ENCODE assay signal across 8 cellular contexts in genomic region chr6:154039231-154039842, GRCh38. TPM values are rescaled to one million over a fixed set of nuclear protein-coding genes. Genes with fewer than 3 reads are reported as not detected.
DNase-seq lines count a peak whose midpoint lies in the region; ATAC-seq, FAIRE-seq and TF ChIP-seq lines count a peak whose summit lies in the region.

TSS of gene OPRM1 (plus strand) at chr6:154039240. CDS start at chr6:154039545, 305 bp downstream.

- WGBS in K562 (ENCODE audit: insufficient coverage, low coverage, missing lambda C conversion rate): 3% methylated on average over 38 of the region's 38 CpGs
- WGBS in aorta, 2 donors: 1 to 3% methylated on average over 36 to 38 of the region's 38 CpGs

- H3K9me3 ChIP-seq in ES-I3 (ENCODE audit: control insufficient read depth, insufficient read depth, low read length) (no peaks in the 10 kb centered on the region), K562 (replicated peaks; ENCODE audit: control insufficient read depth, insufficient read depth, low read depth, low read length) (no peaks in the 10 kb centered on the region), left lung (no peaks in the 10 kb centered on the region), aorta (ENCODE audit: control insufficient read depth, low read length) (peaks cover 2% of the 10 kb centered on the region), PC-3 (ENCODE audit: low read length) (no peaks in the 10 kb centered on the region)

- no peak for TF ChIP-seq EP300 in K562 (IDR thresholded peaks at IDR 0.05; ENCODE audit: low read length)

- H3K4me1 ChIP-seq in ES-I3 (ENCODE audit: insufficient read depth, low read length): peaks cover 9% of the 10 kb centered on the region; the same call in 1 of the 2 replicates
- 0 out of 5 replicates have a peak, but pooled peaks cover 0 to 3% of the 10 kb centered on the region in 2 experiments for H3K4me1 ChIP-seq in K562 (replicated peaks in 1 of 2; ENCODE audit: control insufficient read depth in 2 of 2, insufficient read depth in 2 of 2, low read length in 2 of 2)
- H3K4me1 ChIP-seq in left lung: no peaks in the 10 kb centered on the region
- H3K4me1 ChIP-seq in aorta (ENCODE audit: control insufficient read depth in 1 of 2, insufficient read depth in 2 of 2, low read length in 2 of 2): no peaks in the 10 kb centered on the region
- no peaks in the 10 kb centered on the region for H3K4me1 ChIP-seq in PC-3 (ENCODE audit: insufficient read depth, low read length)

- 0 out of 3 replicates have a peak, but pooled peaks have one; percentile 43 for ATAC-seq in K562
- ATAC-seq in left lung: peak; percentile 84
- peak; percentile 76 for ATAC-seq in aorta (ENCODE audit: low FRiP score)
- ATAC-seq in GM19452 (IDR thresholded peaks at IDR 0.05; ENCODE audit: unreplicated experiment): no peak
- ATAC-seq in PC-3: no peak

- H3K4me3 ChIP-seq in K562: no peak within 1 kb of the TSS
- H3K4me3 ChIP-seq in left lung: no peak within 1 kb of the TSS
- no peak within 1 kb of the TSS for H3K4me3 ChIP-seq in aorta (ENCODE audit: low read length in 2 of 2)
- H3K4me3 ChIP-seq in PC-3 (ENCODE audit: low read length): no peak within 1 kb of the TSS

- H3K79me2 ChIP-seq in K562 (ENCODE audit: control insufficient read depth, insufficient read depth, low read length) (no peaks in the 10 kb centered on the region), PC-3 (ENCODE audit: low read length) (no peaks in the 10 kb centered on the region)

- H2AFZ ChIP-seq in K562 (ENCODE audit: low read depth, low read length) (no peak within 1 kb of the TSS), PC-3 (ENCODE audit: low read length) (no peak within 1 kb of the TSS)

- no peak for TF ChIP-seq CTCF in K562 (IDR thresholded peaks at IDR 0.05 in 2 of 3, conservative IDR thresholded peaks at IDR 0.05 in 1 of 3; ENCODE audit: insufficient read depth in 2 of 3, low read depth in 1 of 3, low read length in 3 of 3)
- no peak for TF ChIP-seq CTCF in left lung (IDR thresholded peaks at IDR 0.05)
- TF ChIP-seq CTCF in PC-3 (conservative IDR thresholded peaks at IDR 0.05; ENCODE audit: low read depth, low read length): no peak

- CTCF ChIA-PET in K562 (lab: Yijun Ruan, JAX; ENCODE audit: low intra/inter-chr PET ratio) (no interaction called here), PC-3 (lab: Charles Lee) (no interaction called here)

- POLR2A ChIA-PET in K562 (lab: Yijun Ruan, JAX) (no interaction called here), PC-3 (lab: Charles Lee; ENCODE audit: unreplicated experiment) (no interaction called here)

- no TSS peak for BruUV-seq in K562 (replicated peaks; lab: Mats Ljungman, UMichigan)
- BruUV-seq in PC-3 (replicated peaks; lab: Mats Ljungman, UMichigan): no TSS peak

- FAIRE-seq in K562 (lab: Jason Lieb, UNC): no peak

- no peak for TF ChIP-seq RAD21 in K562 (CRISPR knock-in tag; conservative IDR thresholded peaks at IDR 0.05 in 1 of 2, IDR thresholded peaks at IDR 0.05 in 1 of 2)

- no peaks in the 10 kb centered on the region for H4K20me1 ChIP-seq in K562 (replicated peaks; ENCODE audit: control insufficient read depth, insufficient read depth, low read length)
- H4K20me1 ChIP-seq in PC-3 (ENCODE audit: low read length): no peaks in the 10 kb centered on the region

- H3K27ac ChIP-seq in K562 (ENCODE audit: extremely low read depth, low read depth, low read length): no peak within 1 kb of the TSS
- no peak within 1 kb of the TSS for H3K27ac ChIP-seq in left lung
- H3K27ac ChIP-seq in aorta (ENCODE audit: low read depth in 1 of 2, low read length in 2 of 2): no peak within 1 kb of the TSS
- no peak within 1 kb of the TSS for H3K27ac ChIP-seq in PC-3 (ENCODE audit: low read length)

- H3K9me1 ChIP-seq in K562 (ENCODE audit: control insufficient read depth, insufficient read depth, low read length): no peaks in the 10 kb centered on the region

- intact Hi-C loops in K562 (cut with micrococcal nuclease) (no loop called here), left lung (cut with DNase I) (no loop called here), aorta (cut with DNase I) (no loop called here), PC-3 (cut with micrococcal nuclease) (no loop called here)

- DNase-seq in HuH-7 (ENCODE audit: low spot score) (peak; percentile 51), K562 (ENCODE audit: extremely low read depth in 1 of 4, low spot score in 3 of 4) (peak; percentile 9 to 20 (median 13)), left lung (peak in 1 of 2 donors; percentile 78), aorta (peak; percentile 59 to 86), DMS153 treated with DMSO at 0.1 percent for 48 hours (lab: John Stamatoyannopoulos, UW; ENCODE audit: unreplicated experiment) (no peak), PC-3 (no peak)

- no peaks in the 10 kb centered on the region for H3K27me3 ChIP-seq in K562 (ENCODE audit: control insufficient read depth in 2 of 2, insufficient read depth in 2 of 2, low read length in 2 of 2)
- H3K27me3 ChIP-seq in left lung: peaks cover 11 to 36% of the 10 kb centered on the region in 2 donors
- peaks cover 0 to 2% of the 10 kb centered on the region in 2 donors for H3K27me3 ChIP-seq in aorta (ENCODE audit: control insufficient read depth in 1 of 2, insufficient read depth in 2 of 2, low read length in 1 of 2)
- peaks cover 41% of the 10 kb centered on the region for H3K27me3 ChIP-seq in PC-3 (ENCODE audit: low read length)

- no peaks in the 10 kb centered on the region for H3K9me2 ChIP-seq in PC-3 (replicated peaks; ENCODE audit: low read length)

- H3F3A ChIP-seq in PC-3 (ENCODE audit: low read length, unreplicated experiment): no peaks in the 10 kb centered on the region

- H3K9ac ChIP-seq in ES-I3 (ENCODE audit: low read depth, low read length): peak within 1 kb of the TSS; percentile 37; the same call in 1 of the 2 replicates
- no peak within 1 kb of the TSS for H3K9ac ChIP-seq in K562 (ENCODE audit: insufficient read depth in 1 of 2, low read depth in 2 of 2, low read length in 2 of 2)
- no peak within 1 kb of the TSS for H3K9ac ChIP-seq in PC-3 (ENCODE audit: low read length)

- in situ Hi-C loops in K562 (cut with MboI): no loop called here

- no peak for TF ChIP-seq POLR2A in K562 (conservative IDR thresholded peaks at IDR 0.05)

- H3K4me2 ChIP-seq in K562 (ENCODE audit: insufficient read depth, low read length) (no peak within 1 kb of the TSS), PC-3 (ENCODE audit: low read length) (no peak within 1 kb of the TSS)

- H3K36me3 ChIP-seq in ES-I3 (ENCODE audit: insufficient read depth, low read length) (no peaks in the 10 kb centered on the region), K562 (ENCODE audit: control insufficient read depth, insufficient read depth, low read length) (no peaks in the 10 kb centered on the region), left lung (no peaks in the 10 kb centered on the region), aorta (ENCODE audit: control insufficient read depth in 1 of 2, insufficient read depth in 2 of 2, low read length in 1 of 2) (no peaks in the 10 kb centered on the region), PC-3 (ENCODE audit: low read depth, low read length) (no peaks in the 10 kb centered on the region)

TF ChIP-seq in K562, 482 proteins besides CTCF, POLR2A, EP300 and RAD21 (continues in another document):
- no peak for TF ChIP-seq RNF2 (IDR thresholded peaks at IDR 0.05)
- no peak for TF ChIP-seq ZNF277 (CRISPR knock-in tag; IDR thresholded peaks at IDR 0.05; ENCODE audit: borderline replicate concordance)
- peak; percentile 37; the same call in 1 of the 2 replicates for TF ChIP-seq ZNF511 (CRISPR knock-in tag; IDR thresholded peaks at IDR 0.05)
- no peak for TF ChIP-seq XRCC5 (IDR thresholded peaks at IDR 0.05; ENCODE audit: low read depth, low read length)
- 0 out of 2 replicates have a peak, but pooled peaks have one; percentile 38 for TF ChIP-seq PRMT5 (CRISPR knock-in tag; IDR thresholded peaks at IDR 0.05)
- peak; percentile 82 for TF ChIP-seq EHMT2 (IDR thresholded peaks at IDR 0.05)
- TF ChIP-seq SRSF7 (optimal IDR thresholded peaks at IDR 0.05; ENCODE audit: low read depth, low read length): no peak

RNA-seq across cellular contexts. Expression of gene OPRM1, which starts in this region (rescaled TPM):
- not detected in 2 replicates for total RNA-seq in K562 (2011; cell fraction: chromatin; rRNA removed; ENCODE audit: low replicate concordance)
- total RNA-seq in K562 (2011; cell fraction: nucleolus; rRNA removed): not detected in 2 replicates
- not detected in 2 replicates for total RNA-seq in K562 (2011; cell fraction: nucleoplasm; rRNA removed)
- total RNA-seq in K562 (2014; rRNA removed): not detected in 2 replicates
- total RNA-seq in K562 (2014; rRNA removed; fragmentation: Illumina TruSeq; extraction: Trizol): not detected in 2 replicates
- total RNA-seq in K562 (2015; rRNA removed; fragmentation: Illumina TruSeq; extraction: Trizol): not detected in 2 replicates
- total RNA-seq in K562 (2021): not detected in 2 replicates
- not detected in 2 replicates for polyA plus RNA-seq in K562 (2011; rRNA removed)
- not detected in 2 replicates for polyA plus RNA-seq in K562 (2011; cell fraction: cytosol; rRNA removed)
- polyA plus RNA-seq in K562 (2011; cell fraction: nucleus; rRNA removed): not detected in 2 replicates
- 0.03 TPM in 1 of 2 replicates, not detected in the other for polyA plus RNA-seq in K562 (2012)
- not detected in 2 replicates for polyA plus RNA-seq in K562 (2014; fragmentation: Illumina TruSeq; extraction: Trizol)
- not detected for polyA plus RNA-seq in K562 (2014; fragmentation: Nextera tagmentation; extraction: Ambion mirVana)
- polyA plus RNA-seq in K562 (2014; rRNA removed): not detected in 2 replicates
- not detected in 2 replicates for polyA minus RNA-seq in K562 (2011; rRNA and poly(A)+ RNA removed)
- polyA minus RNA-seq in K562 (2011; cell fraction: cytosol; rRNA and poly(A)+ RNA removed): not detected in 2 replicates
- not detected in 2 replicates for polyA minus RNA-seq in K562 (2011; cell fraction: nucleus; rRNA and poly(A)+ RNA removed)
- total RNA-seq in left lung: not detected
- total RNA-seq in aorta: not detected
- under 1 TPM in 1 of 2 donors, not detected in 1; 0.08 TPM for polyA plus RNA-seq in aorta
- not detected in 2 replicates for total RNA-seq in PC-3 (2014; rRNA removed)

Comparison
In these comparisons a context has a peak if more than half of its experiments do, and no peak if none do; other contexts are left out.
1. Peak in DNase-seq and ATAC-seq in K562; RNA of the gene not detected or under 1 TPM.
2. Peak in ATAC-seq in left lung; RNA of the gene not detected or under 1 TPM.
3. Peak in DNase-seq and ATAC-seq in aorta; RNA of the gene not detected or under 1 TPM.